Comparison of ENCODE assay signal across 9 cellular contexts in genomic region chr19:52691215-52691610, GRCh38. TPM values are rescaled to one million over a fixed set of nuclear protein-coding genes. Genes with fewer than 3 reads are reported as not detected.
DNase-seq lines count a peak whose midpoint lies in the region; ATAC-seq, FAIRE-seq and TF ChIP-seq lines count a peak whose summit lies in the region.
"Had no signal": no experiment of that assay in that cellular context is flagged by ENCODE, and none has a peak within 500 bp of the region (broad histone marks: within the 10 kb centered on the region; RNA-seq: fewer than 3 reads in every experiment).

No MANE protein-coding gene starts in this region.

- no peaks in the 10 kb centered on the region for H3K79me2 ChIP-seq in parathyroid adenoma

- no peak for FAIRE-seq in RCC 7860 (lab: Jason Lieb, UNC)

- peak overlapping the region; percentile 84 for H3K4me3 ChIP-seq in CD8-positive, alpha-beta T cell (ENCODE audit: low read depth, low read length)
- no peak overlapping the region for H3K4me3 ChIP-seq in RWPE2 (ENCODE audit: severe bottlenecking)
- H3K4me3 ChIP-seq in epithelial cell of esophagus (ENCODE audit: low read length): peak overlapping the region; percentile 41
- peak overlapping the region; percentile 82 for H3K4me3 ChIP-seq in parathyroid adenoma (ENCODE audit: low read depth, low read length)

- POLR2A ChIA-PET in CD8-positive, alpha-beta T cell (lab: Charles Lee): no interaction called here

- no peak for DNase-seq in CD8-positive, alpha-beta T cell
- DNase-seq in RWPE2 (ENCODE audit: low spot score) (no peak), epithelial cell of esophagus (ENCODE audit: low read depth) (no peak), D341Med (ENCODE audit: low spot score) (no peak), C1 segment of cervical spinal cord (lab: John Stamatoyannopoulos, UW) (no peak), RCC 7860 (ENCODE audit: low spot score) (no peak), midbrain (lab: John Stamatoyannopoulos, UW) (no peak)
- DNase-seq: NCI-H446 had no signal

- H3K4me1 ChIP-seq in CD8-positive, alpha-beta T cell (ENCODE audit: insufficient read depth, low read length): peaks cover 16% of the 10 kb centered on the region
- H3K4me1 ChIP-seq in RWPE2 (ENCODE audit: insufficient read depth, poor library complexity, severe bottlenecking): no peaks in the 10 kb centered on the region
- no peaks in the 10 kb centered on the region for H3K4me1 ChIP-seq in parathyroid adenoma

- no peaks in the 10 kb centered on the region for H3K27me3 Mint-ChIP-seq in CD8-positive, alpha-beta T cell (ENCODE audit: low read depth)

- peaks cover 30% of the 10 kb centered on the region for H3K4me1 Mint-ChIP-seq in CD8-positive, alpha-beta T cell (ENCODE audit: low read depth)

- H3K36me3 Mint-ChIP-seq in CD8-positive, alpha-beta T cell: peaks cover 7% of the 10 kb centered on the region

- H3K9me3 ChIP-seq in CD8-positive, alpha-beta T cell (ENCODE audit: low read length): no peaks in the 10 kb centered on the region
- peaks cover 2% of the 10 kb centered on the region for H3K9me3 ChIP-seq in RWPE2 (ENCODE audit: severe bottlenecking)
- H3K9me3 ChIP-seq in parathyroid adenoma (ENCODE audit: control insufficient read depth, low read length): no peaks in the 10 kb centered on the region

- H3K4me3 Mint-ChIP-seq in CD8-positive, alpha-beta T cell: peak overlapping the region; percentile 92

- no peak overlapping the region for H3K9ac ChIP-seq in parathyroid adenoma

- TF ChIP-seq CTCF in CD8-positive, alpha-beta T cell (IDR thresholded peaks at IDR 0.05): no peak
- no peak for TF ChIP-seq CTCF in RWPE2 (IDR thresholded peaks at IDR 0.05; ENCODE audit: poor library complexity, severe bottlenecking)
- TF ChIP-seq CTCF in epithelial cell of esophagus (IDR thresholded peaks at IDR 0.05; ENCODE audit: insufficient read depth, low read depth, low read length, missing control alignments): no peak
- no peak for TF ChIP-seq CTCF in parathyroid adenoma (IDR thresholded peaks at IDR 0.05)

- H3K27ac ChIP-seq in CD8-positive, alpha-beta T cell (ENCODE audit: low read depth, low read length): no peak overlapping the region
- H3K27ac ChIP-seq in RWPE2 (ENCODE audit: poor library complexity, severe bottlenecking) (peak overlapping the region; percentile 73), parathyroid adenoma (peak overlapping the region; percentile 78)

- H2AFZ ChIP-seq in parathyroid adenoma: peak overlapping the region; percentile 84

- no peaks in the 10 kb centered on the region for H3K9me3 Mint-ChIP-seq in CD8-positive, alpha-beta T cell

- peak overlapping the region; percentile 88 for H3K4me2 ChIP-seq in parathyroid adenoma (ENCODE audit: low read length)

- intact Hi-C loops in CD8-positive, alpha-beta T cell (cut with DNase I, micrococcal nuclease): loop anchor here (2.0 kb wide), 2 partner anchors 156 to 676 kb away; no protein-coding TSS in a partner anchor

- no peaks in the 10 kb centered on the region for H3K36me3 ChIP-seq in CD8-positive, alpha-beta T cell (ENCODE audit: insufficient read depth, low read length)
- H3K36me3 ChIP-seq in RWPE2 (ENCODE audit: low read depth) (0 out of 2 replicates have a peak, but pooled peaks cover 3% of the 10 kb centered on the region), parathyroid adenoma (ENCODE audit: control insufficient read depth, insufficient read depth, low read length) (no peaks in the 10 kb centered on the region)

- no peaks in the 10 kb centered on the region for H3K27me3 ChIP-seq in CD8-positive, alpha-beta T cell (ENCODE audit: insufficient read depth, low read length)
- H3K27me3 ChIP-seq in RWPE2 (ENCODE audit: insufficient read depth, poor library complexity, severe bottlenecking) (no peaks in the 10 kb centered on the region), parathyroid adenoma (ENCODE audit: control insufficient read depth, insufficient read depth, low read length) (no peaks in the 10 kb centered on the region)

- peak overlapping the region; percentile 95 for H3K27ac Mint-ChIP-seq in CD8-positive, alpha-beta T cell

- CTCF ChIA-PET in CD8-positive, alpha-beta T cell (lab: Charles Lee): no interaction called here

- ATAC-seq in CD8-positive, alpha-beta T cell: no peak
- ATAC-seq in RWPE2 (ENCODE audit: low read depth): no peak

RNA-seq across cellular contexts. Expression of gene ZNF611, which starts 43.6 kb away (rescaled TPM):
- total RNA-seq in CD8-positive, alpha-beta T cell: 10 to 100 TPM; 22.4 to 23.0 TPM

RNA-seq across cellular contexts. Expression of gene ZNF83, which starts 53.1 kb away (rescaled TPM):
- total RNA-seq in CD8-positive, alpha-beta T cell: 10 to 100 TPM; 49.4 to 51.2 TPM
